In genomic region chr16:89921699-89922476, GRCh38 we compare ENCODE assay signal across 1 cellular context.
TF ChIP-seq lines count a peak whose summit lies in the region.

No MANE protein-coding gene starts in this region.

TF ChIP-seq in HepG2, 621 proteins besides CTCF, POLR2A, EP300 and RAD21 (continued from another document and continues in another):
- TF ChIP-seq MIXL1 (CRISPR knock-in tag; IDR thresholded peaks at IDR 0.05): peak; percentile 29; the same call in 1 of the 2 replicates
- peak; percentile 75; the same call in 1 of the 2 replicates for TF ChIP-seq ZSCAN9 (CRISPR knock-in tag; IDR thresholded peaks at IDR 0.05; ENCODE audit: borderline replicate concordance)
- TF ChIP-seq FOXM1 (CRISPR knock-in tag; IDR thresholded peaks at IDR 0.05): no peak
- peak; percentile 76; the same call in 1 of the 2 replicates for TF ChIP-seq NFE2L1 (CRISPR knock-in tag; IDR thresholded peaks at IDR 0.05; ENCODE audit: borderline replicate concordance)
- no peak for TF ChIP-seq PHF20 (CRISPR knock-in tag; IDR thresholded peaks at IDR 0.05)
- 0 out of 2 replicates have a peak, but pooled peaks have one; percentile 2 for TF ChIP-seq MTA1 (CRISPR knock-in tag; IDR thresholded peaks at IDR 0.05; ENCODE audit: borderline replicate concordance)
- no peak for TF ChIP-seq SP2 (CRISPR knock-in tag; IDR thresholded peaks at IDR 0.05)
- peak; percentile 56; the same call in 1 of the 2 replicates for TF ChIP-seq ARID2 (CRISPR knock-in tag; IDR thresholded peaks at IDR 0.05; ENCODE audit: borderline replicate concordance)
- TF ChIP-seq, protein P1, sequence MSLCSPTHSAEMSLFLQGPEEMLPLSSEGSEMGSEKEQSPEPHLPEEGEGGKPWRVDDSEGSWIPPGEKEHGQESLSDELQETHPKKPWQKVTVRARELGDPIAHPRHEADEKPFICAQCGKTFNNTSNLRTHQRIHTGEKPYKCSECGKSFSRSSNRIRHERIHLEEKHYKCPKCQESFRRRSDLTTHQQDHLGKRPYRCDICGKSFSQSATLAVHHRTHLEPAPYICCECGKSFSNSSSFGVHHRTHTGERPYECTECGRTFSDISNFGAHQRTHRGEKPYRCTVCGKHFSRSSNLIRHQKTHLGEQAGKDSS (CRISPR knock-in tag; IDR thresholded peaks at IDR 0.05; ENCODE audit: borderline replicate concordance, low read depth): peak; percentile 38; the same call in 1 of the 2 replicates
- TF ChIP-seq TOPORS (CRISPR knock-in tag; IDR thresholded peaks at IDR 0.05): no peak
- no peak for TF ChIP-seq TCF7L2 (IDR thresholded peaks at IDR 0.05; ENCODE audit: low read depth, low read length)
- TF ChIP-seq TBL1XR1 (IDR thresholded peaks at IDR 0.05; ENCODE audit: borderline replicate concordance, low read length, partially characterized antibody): no peak
- TF ChIP-seq ZNF790 (CRISPR knock-in tag; IDR thresholded peaks at IDR 0.05; ENCODE audit: borderline replicate concordance): no peak
- no peak; the same call in none of the 2 replicates for TF ChIP-seq THAP7 (CRISPR knock-in tag; IDR thresholded peaks at IDR 0.05)
- TF ChIP-seq NR1H2 (CRISPR knock-in tag; IDR thresholded peaks at IDR 0.05; ENCODE audit: borderline replicate concordance, low read depth): no peak
- no peak for TF ChIP-seq ZNF256 (CRISPR knock-in tag; conservative IDR thresholded peaks at IDR 0.05)
- TF ChIP-seq ZNF687 (CRISPR knock-in tag; IDR thresholded peaks at IDR 0.05): peak; percentile 71
- no peak for TF ChIP-seq CHD4 (IDR thresholded peaks at IDR 0.05; ENCODE audit: borderline replicate concordance, low read length)
- no peak for TF ChIP-seq ATF7 (IDR thresholded peaks at IDR 0.05)
- TF ChIP-seq ATF7 (CRISPR knock-in tag; IDR thresholded peaks at IDR 0.05): no peak
- TF ChIP-seq ZNF670 (CRISPR knock-in tag; IDR thresholded peaks at IDR 0.05; ENCODE audit: borderline replicate concordance): 0 out of 2 replicates have a peak, but pooled peaks have one; percentile 69
- peak; percentile 18; the same call in 1 of the 2 replicates for TF ChIP-seq ZNF556 (CRISPR knock-in tag; IDR thresholded peaks at IDR 0.05; ENCODE audit: borderline replicate concordance)
- TF ChIP-seq XBP1 (CRISPR knock-in tag; IDR thresholded peaks at IDR 0.05): no peak
- TF ChIP-seq ZNF782 (CRISPR knock-in tag; IDR thresholded peaks at IDR 0.05; ENCODE audit: borderline replicate concordance): peak; percentile 73
- TF ChIP-seq, protein P2, sequence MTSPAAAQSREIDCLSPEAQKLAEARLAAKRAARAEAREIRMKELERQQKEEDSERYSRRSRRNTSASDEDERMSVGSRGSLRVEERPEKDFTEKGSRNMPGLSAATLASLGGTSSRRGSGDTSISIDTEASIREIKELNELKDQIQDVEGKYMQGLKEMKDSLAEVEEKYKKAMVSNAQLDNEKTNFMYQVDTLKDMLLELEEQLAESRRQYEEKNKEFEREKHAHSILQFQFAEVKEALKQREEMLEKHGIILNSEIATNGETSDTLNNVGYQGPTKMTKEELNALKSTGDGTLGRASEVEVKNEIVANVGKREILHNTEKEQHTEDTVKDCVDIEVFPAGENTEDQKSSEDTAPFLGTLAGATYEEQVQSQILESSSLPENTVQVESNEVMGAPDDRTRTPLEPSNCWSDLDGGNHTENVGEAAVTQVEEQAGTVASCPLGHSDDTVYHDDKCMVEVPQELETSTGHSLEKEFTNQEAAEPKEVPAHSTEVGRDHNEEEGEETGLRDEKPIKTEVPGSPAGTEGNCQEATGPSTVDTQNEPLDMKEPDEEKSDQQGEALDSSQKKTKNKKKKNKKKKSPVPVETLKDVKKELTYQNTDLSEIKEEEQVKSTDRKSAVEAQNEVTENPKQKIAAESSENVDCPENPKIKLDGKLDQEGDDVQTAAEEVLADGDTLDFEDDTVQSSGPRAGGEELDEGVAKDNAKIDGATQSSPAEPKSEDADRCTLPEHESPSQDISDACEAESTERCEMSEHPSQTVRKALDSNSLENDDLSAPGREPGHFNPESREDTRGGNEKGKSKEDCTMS (CRISPR knock-in tag; conservative IDR thresholded peaks at IDR 0.05): no peak; the same call in 1 of the 2 replicates
- 0 out of 2 replicates have a peak, but pooled peaks have one; percentile 55 for TF ChIP-seq ZNF746 (CRISPR knock-in tag; IDR thresholded peaks at IDR 0.05)
- no peak for TF ChIP-seq ZNF7 (CRISPR knock-in tag; IDR thresholded peaks at IDR 0.05)
- no peak for TF ChIP-seq ZNF484 (CRISPR knock-in tag; IDR thresholded peaks at IDR 0.05; ENCODE audit: borderline replicate concordance, low read depth)
- peak; percentile 41; the same call in 1 of the 2 replicates for TF ChIP-seq FOXO1 (CRISPR knock-in tag; IDR thresholded peaks at IDR 0.05)
- peak; percentile 76 for TF ChIP-seq ZFY (CRISPR knock-in tag; IDR thresholded peaks at IDR 0.05)
- no peak for TF ChIP-seq ZNF343 (CRISPR knock-in tag; IDR thresholded peaks at IDR 0.05)
- peak; percentile 63 for TF ChIP-seq ATF3 (CRISPR knock-in tag; IDR thresholded peaks at IDR 0.05)
- TF ChIP-seq ZNF230 (CRISPR knock-in tag; IDR thresholded peaks at IDR 0.05): peak; percentile 13; the same call in 1 of the 2 replicates
- TF ChIP-seq, protein P3, sequence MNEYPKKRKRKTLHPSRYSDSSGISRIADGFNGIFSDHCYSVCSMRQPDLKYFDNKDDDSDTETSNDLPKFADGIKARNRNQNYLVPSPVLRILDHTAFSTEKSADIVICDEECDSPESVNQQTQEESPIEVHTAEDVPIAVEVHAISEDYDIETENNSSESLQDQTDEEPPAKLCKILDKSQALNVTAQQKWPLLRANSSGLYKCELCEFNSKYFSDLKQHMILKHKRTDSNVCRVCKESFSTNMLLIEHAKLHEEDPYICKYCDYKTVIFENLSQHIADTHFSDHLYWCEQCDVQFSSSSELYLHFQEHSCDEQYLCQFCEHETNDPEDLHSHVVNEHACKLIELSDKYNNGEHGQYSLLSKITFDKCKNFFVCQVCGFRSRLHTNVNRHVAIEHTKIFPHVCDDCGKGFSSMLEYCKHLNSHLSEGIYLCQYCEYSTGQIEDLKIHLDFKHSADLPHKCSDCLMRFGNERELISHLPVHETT (CRISPR knock-in tag; conservative IDR thresholded peaks at IDR 0.05): no peak
- TF ChIP-seq MNT (IDR thresholded peaks at IDR 0.05): no peak
- TF ChIP-seq, protein P4, sequence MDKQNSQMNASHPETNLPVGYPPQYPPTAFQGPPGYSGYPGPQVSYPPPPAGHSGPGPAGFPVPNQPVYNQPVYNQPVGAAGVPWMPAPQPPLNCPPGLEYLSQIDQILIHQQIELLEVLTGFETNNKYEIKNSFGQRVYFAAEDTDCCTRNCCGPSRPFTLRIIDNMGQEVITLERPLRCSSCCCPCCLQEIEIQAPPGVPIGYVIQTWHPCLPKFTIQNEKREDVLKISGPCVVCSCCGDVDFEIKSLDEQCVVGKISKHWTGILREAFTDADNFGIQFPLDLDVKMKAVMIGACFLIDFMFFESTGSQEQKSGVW (CRISPR knock-in tag; IDR thresholded peaks at IDR 0.05; ENCODE audit: borderline replicate concordance): no peak
- TF ChIP-seq FOXK1 (CRISPR knock-in tag; IDR thresholded peaks at IDR 0.05; ENCODE audit: borderline replicate concordance, low read depth): no peak; the same call in 1 of the 2 replicates
- TF ChIP-seq TCF12 (IDR thresholded peaks at IDR 0.05): no peak
- 0 out of 2 replicates have a peak, but pooled peaks have one; percentile 53 for TF ChIP-seq TCF12 (CRISPR knock-in tag; IDR thresholded peaks at IDR 0.05)
- TF ChIP-seq PCBP2 (optimal IDR thresholded peaks at IDR 0.05; ENCODE audit: low read depth, low read length, poor library complexity, severe bottlenecking): no peak
- TF ChIP-seq, protein P5, sequence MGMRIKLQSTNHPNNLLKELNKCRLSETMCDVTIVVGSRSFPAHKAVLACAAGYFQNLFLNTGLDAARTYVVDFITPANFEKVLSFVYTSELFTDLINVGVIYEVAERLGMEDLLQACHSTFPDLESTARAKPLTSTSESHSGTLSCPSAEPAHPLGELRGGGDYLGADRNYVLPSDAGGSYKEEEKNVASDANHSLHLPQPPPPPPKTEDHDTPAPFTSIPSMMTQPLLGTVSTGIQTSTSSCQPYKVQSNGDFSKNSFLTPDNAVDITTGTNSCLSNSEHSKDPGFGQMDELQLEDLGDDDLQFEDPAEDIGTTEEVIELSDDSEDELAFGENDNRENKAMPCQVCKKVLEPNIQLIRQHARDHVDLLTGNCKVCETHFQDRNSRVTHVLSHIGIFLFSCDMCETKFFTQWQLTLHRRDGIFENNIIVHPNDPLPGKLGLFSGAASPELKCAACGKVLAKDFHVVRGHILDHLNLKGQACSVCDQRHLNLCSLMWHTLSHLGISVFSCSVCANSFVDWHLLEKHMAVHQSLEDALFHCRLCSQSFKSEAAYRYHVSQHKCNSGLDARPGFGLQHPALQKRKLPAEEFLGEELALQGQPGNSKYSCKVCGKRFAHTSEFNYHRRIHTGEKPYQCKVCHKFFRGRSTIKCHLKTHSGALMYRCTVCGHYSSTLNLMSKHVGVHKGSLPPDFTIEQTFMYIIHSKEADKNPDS (CRISPR knock-in tag; IDR thresholded peaks at IDR 0.05): peak; percentile 81
- TF ChIP-seq ZNF317 (CRISPR knock-in tag; IDR thresholded peaks at IDR 0.05): peak; percentile 54; the same call in 1 of the 2 replicates
- no peak for TF ChIP-seq ZFP1 (CRISPR knock-in tag; IDR thresholded peaks at IDR 0.05)
- TF ChIP-seq, protein P6, sequence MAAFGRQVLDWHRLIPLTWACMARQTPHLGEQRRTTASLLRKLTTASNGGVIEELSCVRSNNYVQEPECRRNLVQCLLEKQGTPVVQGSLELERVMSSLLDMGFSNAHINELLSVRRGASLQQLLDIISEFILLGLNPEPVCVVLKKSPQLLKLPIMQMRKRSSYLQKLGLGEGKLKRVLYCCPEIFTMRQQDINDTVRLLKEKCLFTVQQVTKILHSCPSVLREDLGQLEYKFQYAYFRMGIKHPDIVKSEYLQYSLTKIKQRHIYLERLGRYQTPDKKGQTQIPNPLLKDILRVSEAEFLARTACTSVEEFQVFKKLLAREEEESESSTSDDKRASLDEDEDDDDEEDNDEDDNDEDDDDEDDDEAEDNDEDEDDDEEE (CRISPR knock-in tag; IDR thresholded peaks at IDR 0.05): no peak; the same call in 1 of the 2 replicates
- TF ChIP-seq, protein P7, sequence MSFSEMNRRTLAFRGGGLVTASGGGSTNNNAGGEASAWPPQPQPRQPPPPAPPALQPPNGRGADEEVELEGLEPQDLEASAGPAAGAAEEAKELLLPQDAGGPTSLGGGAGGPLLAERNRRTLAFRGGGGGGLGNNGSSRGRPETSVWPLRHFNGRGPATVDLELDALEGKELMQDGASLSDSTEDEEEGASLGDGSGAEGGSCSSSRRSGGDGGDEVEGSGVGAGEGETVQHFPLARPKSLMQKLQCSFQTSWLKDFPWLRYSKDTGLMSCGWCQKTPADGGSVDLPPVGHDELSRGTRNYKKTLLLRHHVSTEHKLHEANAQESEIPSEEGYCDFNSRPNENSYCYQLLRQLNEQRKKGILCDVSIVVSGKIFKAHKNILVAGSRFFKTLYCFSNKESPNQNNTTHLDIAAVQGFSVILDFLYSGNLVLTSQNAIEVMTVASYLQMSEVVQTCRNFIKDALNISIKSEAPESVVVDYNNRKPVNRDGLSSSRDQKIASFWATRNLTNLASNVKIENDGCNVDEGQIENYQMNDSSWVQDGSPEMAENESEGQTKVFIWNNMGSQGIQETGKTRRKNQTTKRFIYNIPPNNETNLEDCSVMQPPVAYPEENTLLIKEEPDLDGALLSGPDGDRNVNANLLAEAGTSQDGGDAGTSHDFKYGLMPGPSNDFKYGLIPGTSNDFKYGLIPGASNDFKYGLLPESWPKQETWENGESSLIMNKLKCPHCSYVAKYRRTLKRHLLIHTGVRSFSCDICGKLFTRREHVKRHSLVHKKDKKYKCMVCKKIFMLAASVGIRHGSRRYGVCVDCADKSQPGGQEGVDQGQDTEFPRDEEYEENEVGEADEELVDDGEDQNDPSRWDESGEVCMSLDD (CRISPR knock-in tag; IDR thresholded peaks at IDR 0.05; ENCODE audit: borderline replicate concordance): no peak
- TF ChIP-seq ZNF441 (CRISPR knock-in tag; IDR thresholded peaks at IDR 0.05; ENCODE audit: borderline replicate concordance): peak; percentile 40
